In the genomic region with DNA sequence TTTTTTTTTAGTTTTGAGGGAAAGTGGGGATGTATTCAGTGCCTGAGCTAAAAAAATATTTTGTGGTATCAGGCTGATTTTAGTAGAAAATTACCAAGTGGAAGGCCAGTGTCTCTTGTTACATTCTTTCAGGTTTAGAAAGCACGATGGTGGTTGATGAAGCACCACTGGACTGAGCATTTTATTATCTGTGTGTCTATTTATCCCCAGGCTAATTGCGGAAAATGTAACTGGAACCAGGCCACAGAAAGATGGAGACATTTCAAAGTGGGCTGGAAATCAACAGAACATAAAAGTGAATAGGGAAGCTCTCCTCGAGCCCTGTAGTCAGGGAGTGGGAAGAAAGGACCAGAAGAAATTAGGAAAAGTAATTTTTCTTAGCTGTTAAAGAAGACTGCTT, we compare ENCODE assay signal across 20 cellular contexts.
"Had no signal": no experiment of that assay in that cellular context is flagged by ENCODE, and none has a peak within 500 bp of the region (broad histone marks: within the 10 kb centered on the region; RNA-seq: fewer than 3 reads in every experiment).

No MANE protein-coding gene starts in this region.

- H3K9me3 Mint-ChIP-seq: activated naive CD4-positive, alpha-beta T cell treated with anti-CD3 and anti-CD28 coated beads, Interleukin-2, amount 50 U/mL, for 72 hours had no signal

- H3K27me3 ChIP-seq: adrenal gland, cardiac muscle cell, esophagus muscularis mucosa, heart left ventricle, left lung, right atrium auricular region, suprapubic skin, transverse colon, uterus had no signal

- DNase-seq: activated CD4-positive, alpha-beta T cell treated with anti-CD3 and anti-CD28 coated beads, Interleukin-2, amount 50 U/mL, for 4 hours; activated gamma-delta T cell treated with Interleukin-2 at 50 U/mL for 16 hours; adrenal gland; dermis blood vessel endothelial cell; effector memory CD4-positive, alpha-beta T cell; heart left ventricle; kidney; left lung; stimulated activated CD4-positive, alpha-beta T cell treated with anti-CD3 and anti-CD28 coated beads, Interleukin-15, amount 100 ng/mL, for 24 hours; stimulated activated CD4-positive, alpha-beta T cell treated with anti-CD3 and anti-CD28 coated beads, Interleukin-2, amount 100 ng/mL, for 48 hours; stimulated activated naive CD8-positive, alpha-beta T cell treated with anti-CD3 and anti-CD28 coated beads, Interleukin-15, amount 100 ng/mL, for 72 hours; T-helper 2 cell; transverse colon; uterus had no signal

- H3K4me1 ChIP-seq: adrenal gland, esophagus muscularis mucosa, heart left ventricle, left lung, prostate gland, right atrium auricular region, suprapubic skin, transverse colon, uterus had no signal

- H3K9me3 ChIP-seq: adrenal gland, left lung, prostate gland, suprapubic skin, transverse colon, uterus had no signal

- H3K4me3 Mint-ChIP-seq: stimulated activated naive CD8-positive, alpha-beta T cell treated with anti-CD3 and anti-CD28 coated beads, Interleukin-15, amount 100 ng/mL, for 72 hours had no signal

- H3K36me3 ChIP-seq: adrenal gland, cardiac muscle cell, esophagus muscularis mucosa, heart left ventricle, left lung, prostate gland, right atrium auricular region, suprapubic skin, transverse colon, uterus had no signal

- H3K4me3 ChIP-seq: adrenal gland, cardiac muscle cell, esophagus muscularis mucosa, heart left ventricle, left lung, prostate gland, right atrium auricular region, suprapubic skin, transverse colon, uterus had no signal

- H3K36me3 Mint-ChIP-seq: activated naive CD4-positive, alpha-beta T cell treated with anti-CD3 and anti-CD28 coated beads, Interleukin-2, amount 50 U/mL, for 72 hours had no signal

- H3K27ac ChIP-seq: adrenal gland, cardiac muscle cell, esophagus muscularis mucosa, heart left ventricle, left lung, prostate gland, right atrium auricular region, suprapubic skin, transverse colon, uterus had no signal

- H3K27ac Mint-ChIP-seq: activated naive CD4-positive, alpha-beta T cell treated with anti-CD3 and anti-CD28 coated beads, Interleukin-2, amount 50 U/mL, for 72 hours; stimulated activated naive CD8-positive, alpha-beta T cell treated with anti-CD3 and anti-CD28 coated beads, Interleukin-15, amount 100 ng/mL, for 72 hours had no signal
